In the genomic region with DNA sequence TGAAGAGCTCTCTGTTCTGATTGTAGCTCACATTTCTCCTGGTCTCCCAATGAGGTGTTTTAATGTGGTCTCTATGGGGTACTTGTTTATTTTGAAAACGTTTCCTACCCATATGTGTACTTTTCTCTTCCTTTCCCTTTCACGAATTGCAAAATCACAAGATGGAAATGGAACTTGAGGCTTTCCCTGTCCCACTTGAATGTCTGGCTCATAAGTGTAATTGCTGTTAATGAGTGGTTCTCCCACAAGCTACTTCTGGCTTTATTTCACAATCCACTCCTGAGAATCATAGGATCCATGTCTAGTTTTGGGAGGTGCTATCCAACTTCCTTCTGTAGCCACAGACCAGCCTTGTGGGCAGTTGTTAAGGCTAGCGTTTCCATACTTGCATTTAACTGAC, we compare ENCODE assay signal across 1 cellular context.
TF ChIP-seq lines count a peak whose summit lies in the region.

No MANE protein-coding gene starts in this region.

TF ChIP-seq in GM23338, 12 proteins besides CTCF, POLR2A, EP300 and RAD21:
- TF ChIP-seq, protein P1, sequence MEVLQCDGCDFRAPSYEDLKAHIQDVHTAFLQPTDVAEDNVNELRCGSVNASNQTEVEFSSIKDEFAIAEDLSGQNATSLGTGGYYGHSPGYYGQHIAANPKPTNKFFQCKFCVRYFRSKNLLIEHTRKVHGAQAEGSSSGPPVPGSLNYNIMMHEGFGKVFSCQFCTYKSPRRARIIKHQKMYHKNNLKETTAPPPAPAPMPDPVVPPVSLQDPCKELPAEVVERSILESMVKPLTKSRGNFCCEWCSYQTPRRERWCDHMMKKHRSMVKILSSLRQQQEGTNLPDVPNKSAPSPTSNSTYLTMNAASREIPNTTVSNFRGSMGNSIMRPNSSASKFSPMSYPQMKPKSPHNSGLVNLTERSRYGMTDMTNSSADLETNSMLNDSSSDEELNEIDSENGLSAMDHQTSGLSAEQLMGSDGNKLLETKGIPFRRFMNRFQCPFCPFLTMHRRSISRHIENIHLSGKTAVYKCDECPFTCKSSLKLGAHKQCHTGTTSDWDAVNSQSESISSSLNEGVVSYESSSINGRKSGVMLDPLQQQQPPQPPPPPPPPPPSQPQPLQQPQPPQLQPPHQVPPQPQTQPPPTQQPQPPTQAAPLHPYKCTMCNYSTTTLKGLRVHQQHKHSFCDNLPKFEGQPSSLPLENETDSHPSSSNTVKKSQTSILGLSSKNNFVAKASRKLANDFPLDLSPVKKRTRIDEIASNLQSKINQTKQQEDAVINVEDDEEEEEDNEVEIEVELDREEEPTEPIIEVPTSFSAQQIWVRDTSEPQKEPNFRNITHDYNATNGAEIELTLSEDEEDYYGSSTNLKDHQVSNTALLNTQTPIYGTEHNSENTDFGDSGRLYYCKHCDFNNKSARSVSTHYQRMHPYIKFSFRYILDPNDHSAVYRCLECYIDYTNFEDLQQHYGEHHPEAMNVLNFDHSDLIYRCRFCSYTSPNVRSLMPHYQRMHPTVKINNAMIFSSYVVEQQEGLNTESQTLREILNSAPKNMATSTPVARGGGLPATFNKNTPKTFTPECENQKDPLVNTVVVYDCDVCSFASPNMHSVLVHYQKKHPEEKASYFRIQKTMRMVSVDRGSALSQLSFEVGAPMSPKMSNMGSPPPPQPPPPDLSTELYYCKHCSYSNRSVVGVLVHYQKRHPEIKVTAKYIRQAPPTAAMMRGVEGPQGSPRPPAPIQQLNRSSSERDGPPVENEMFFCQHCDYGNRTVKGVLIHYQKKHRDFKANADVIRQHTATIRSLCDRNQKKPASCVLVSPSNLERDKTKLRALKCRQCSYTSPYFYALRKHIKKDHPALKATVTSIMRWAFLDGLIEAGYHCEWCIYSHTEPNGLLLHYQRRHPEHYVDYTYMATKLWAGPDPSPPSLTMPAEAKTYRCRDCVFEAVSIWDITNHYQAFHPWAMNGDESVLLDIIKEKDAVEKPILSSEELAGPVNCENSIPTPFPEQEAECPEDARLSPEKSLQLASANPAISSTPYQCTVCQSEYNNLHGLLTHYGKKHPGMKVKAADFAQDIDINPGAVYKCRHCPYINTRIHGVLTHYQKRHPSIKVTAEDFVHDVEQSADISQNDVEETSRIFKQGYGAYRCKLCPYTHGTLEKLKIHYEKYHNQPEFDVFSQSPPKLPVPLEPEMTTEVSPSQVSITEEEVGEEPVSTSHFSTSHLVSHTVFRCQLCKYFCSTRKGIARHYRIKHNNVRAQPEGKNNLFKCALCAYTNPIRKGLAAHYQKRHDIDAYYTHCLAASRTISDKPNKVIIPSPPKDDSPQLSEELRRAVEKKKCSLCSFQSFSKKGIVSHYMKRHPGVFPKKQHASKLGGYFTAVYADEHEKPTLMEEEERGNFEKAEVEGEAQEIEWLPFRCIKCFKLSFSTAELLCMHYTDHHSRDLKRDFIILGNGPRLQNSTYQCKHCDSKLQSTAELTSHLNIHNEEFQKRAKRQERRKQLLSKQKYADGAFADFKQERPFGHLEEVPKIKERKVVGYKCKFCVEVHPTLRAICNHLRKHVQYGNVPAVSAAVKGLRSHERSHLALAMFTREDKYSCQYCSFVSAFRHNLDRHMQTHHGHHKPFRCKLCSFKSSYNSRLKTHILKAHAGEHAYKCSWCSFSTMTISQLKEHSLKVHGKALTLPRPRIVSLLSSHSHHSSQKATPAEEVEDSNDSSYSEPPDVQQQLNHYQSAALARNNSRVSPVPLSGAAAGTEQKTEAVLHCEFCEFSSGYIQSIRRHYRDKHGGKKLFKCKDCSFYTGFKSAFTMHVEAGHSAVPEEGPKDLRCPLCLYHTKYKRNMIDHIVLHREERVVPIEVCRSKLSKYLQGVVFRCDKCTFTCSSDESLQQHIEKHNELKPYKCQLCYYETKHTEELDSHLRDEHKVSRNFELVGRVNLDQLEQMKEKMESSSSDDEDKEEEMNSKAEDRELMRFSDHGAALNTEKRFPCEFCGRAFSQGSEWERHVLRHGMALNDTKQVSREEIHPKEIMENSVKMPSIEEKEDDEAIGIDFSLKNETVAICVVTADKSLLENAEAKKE (CRISPR knock-in tag; IDR thresholded peaks at IDR 0.05) = no peak
- TF ChIP-seq EZH2phosphoT487 (IDR thresholded peaks at IDR 0.05; ENCODE audit: unreplicated experiment) (no peak), ZNF331 (CRISPR knock-in tag; IDR thresholded peaks at IDR 0.05; ENCODE audit: low read depth) (no peak)
